ENCODE assay signal across 8 cellular contexts in the genomic region with DNA sequence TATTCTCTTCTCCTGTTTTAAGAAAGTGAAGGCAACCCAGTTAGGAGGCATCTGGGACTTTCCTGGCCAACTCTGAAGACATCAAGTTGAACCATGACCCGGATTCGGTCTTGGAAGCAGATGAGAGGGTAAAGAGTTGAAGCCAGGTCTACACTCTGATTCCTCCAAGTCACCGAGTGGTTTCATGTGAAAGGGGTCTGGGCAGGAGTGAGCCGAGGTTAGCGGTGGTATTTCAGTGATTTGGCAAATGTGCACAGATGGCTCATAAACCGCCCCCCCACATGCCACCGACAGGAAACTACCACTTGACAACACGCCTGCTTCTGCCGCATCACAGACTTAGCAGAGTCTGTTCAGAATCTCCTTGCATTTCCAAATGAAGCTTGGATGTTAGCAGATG. TPM values are rescaled to one million over a fixed set of nuclear protein-coding genes. Genes with fewer than 3 reads are reported as not detected.
DNase-seq lines count a peak whose midpoint lies in the region; ATAC-seq and TF ChIP-seq lines count a peak whose summit lies in the region.

No MANE protein-coding gene starts in this region.

- no TSS peak for BruUV-seq in PC-9 (replicated peaks; lab: Mats Ljungman, UMichigan)

- peaks cover 47% of the 10 kb centered on the region for H3K4me1 Mint-ChIP-seq in CD8-positive, alpha-beta T cell (ENCODE audit: low read depth)

- no peaks in the 10 kb centered on the region for H3K36me3 Mint-ChIP-seq in CD8-positive, alpha-beta T cell

- H3K4me3 Mint-ChIP-seq in CD8-positive, alpha-beta T cell, result peak overlapping the region; percentile 78

- H3K4me2 ChIP-seq in PC-9, result no peak overlapping the region

- H3K79me2 ChIP-seq in PC-9 (ENCODE audit: low read depth), result no peaks in the 10 kb centered on the region

- DNase-seq in CD8-positive, alpha-beta T cell, result peak; percentile 35 to 89 (median 81)
- DNase-seq in PC-9 (no peak), DMS79 treated with DMSO at 0.1 percent for 48 hours (lab: John Stamatoyannopoulos, UW) (no peak), NCI-H446 treated with DMSO at 0.1 percent for 48 hours (lab: John Stamatoyannopoulos, UW) (no peak)
- peak; percentile 68 for DNase-seq in activated naive CD4-positive, alpha-beta T cell treated with Interleukin-2 at 50 U/mL for 16 hours
- peak; percentile 47 for DNase-seq in stimulated activated CD8-positive, alpha-beta memory T cell treated with anti-CD3 and anti-CD28 coated beads, Interleukin-12 subunit alpha, Interleukin-12 subunit beta, amount 100 ng/mL, for 1 hour (ENCODE audit: low read depth)

- peaks cover 37% of the 10 kb centered on the region for H3K4me1 ChIP-seq in CD8-positive, alpha-beta T cell (ENCODE audit: insufficient read depth, low read length)
- H3K4me1 ChIP-seq in PC-9 (replicated peaks; ENCODE audit: insufficient read depth), result no peaks in the 10 kb centered on the region

- no peaks in the 10 kb centered on the region for H3K9me2 ChIP-seq in PC-9 (ENCODE audit: insufficient read depth)

- H3K27ac ChIP-seq in CD8-positive, alpha-beta T cell (ENCODE audit: low read depth, low read length), result no peak overlapping the region
- no peak overlapping the region for H3K27ac ChIP-seq in PC-9

- peak; percentile 90 for ATAC-seq in CD8-positive, alpha-beta T cell
- peak; percentile 63 for ATAC-seq in HG02759 (IDR thresholded peaks at IDR 0.05; ENCODE audit: unreplicated experiment)
- ATAC-seq in HG03439 (IDR thresholded peaks at IDR 0.05; ENCODE audit: unreplicated experiment), result no peak

- peak overlapping the region; percentile 92 for H3K27ac Mint-ChIP-seq in CD8-positive, alpha-beta T cell

- intact Hi-C loops in CD8-positive, alpha-beta T cell (cut with DNase I, micrococcal nuclease), result loop anchor here (1.0 to 5.0 kb wide), 6 partner anchors 11 to 400 kb away; partner anchors contain the start of genes REPIN1 (in 1 of the 2) and ZNF775 (in 1 of the 2)
- intact Hi-C loops in PC-9 (cut with micrococcal nuclease; ENCODE audit: unreplicated experiment), result no loop called here

- peak overlapping the region; percentile 8; the same call in 1 of the 2 replicates for H2AFZ ChIP-seq in PC-9

- no peaks in the 10 kb centered on the region for H3K9me3 Mint-ChIP-seq in CD8-positive, alpha-beta T cell

- H3K4me3 ChIP-seq in CD8-positive, alpha-beta T cell (ENCODE audit: low read depth, low read length), result peak overlapping the region; percentile 34
- H3K4me3 ChIP-seq in PC-9, result no peak overlapping the region

- H3K36me3 ChIP-seq in CD8-positive, alpha-beta T cell (ENCODE audit: insufficient read depth, low read length), result no peaks in the 10 kb centered on the region
- H3K36me3 ChIP-seq in PC-9 (ENCODE audit: low read depth), result no peaks in the 10 kb centered on the region

- no peaks in the 10 kb centered on the region for H4K20me1 ChIP-seq in PC-9 (ENCODE audit: insufficient read depth)

- H3K27me3 Mint-ChIP-seq in CD8-positive, alpha-beta T cell (ENCODE audit: low read depth), result no peaks in the 10 kb centered on the region

- H3K27me3 ChIP-seq in CD8-positive, alpha-beta T cell (ENCODE audit: insufficient read depth, low read length), result no peaks in the 10 kb centered on the region
- H3K27me3 ChIP-seq in PC-9 (ENCODE audit: insufficient read depth, low read depth), result no peaks in the 10 kb centered on the region

- POLR2A ChIA-PET in CD8-positive, alpha-beta T cell (lab: Charles Lee), result interaction anchor here (0.5 to 2.2 kb wide), 13 partner anchors 9 to 1323 kb away, joined by 3 to 20 read pairs (median 4); partner anchors contain the start of gene REPIN1
- POLR2A ChIA-PET in PC-9 (lab: Charles Lee; ENCODE audit: unreplicated experiment), result no interaction called here

- peaks cover 5% of the 10 kb centered on the region for H3F3A ChIP-seq in PC-9 (ENCODE audit: insufficient read depth, low read depth)

- CTCF ChIA-PET in CD8-positive, alpha-beta T cell (lab: Charles Lee), result interaction anchor here (0.5 to 4.9 kb wide), 24 partner anchors 9 to 552 kb away, joined by 3 to 31 read pairs (median 5); partner anchors contain the start of genes REPIN1 and ZNF775
- CTCF ChIA-PET in PC-9 (lab: Charles Lee), result interaction anchor here (1.2 kb wide), 1 partner anchor 9 kb away, joined by 3 read pairs; no protein-coding TSS in a partner anchor

- no peaks in the 10 kb centered on the region for H3K9me3 ChIP-seq in CD8-positive, alpha-beta T cell (ENCODE audit: low read length)
- H3K9me3 ChIP-seq in PC-9 (ENCODE audit: insufficient read depth, low read depth), result no peaks in the 10 kb centered on the region

- no peak for TF ChIP-seq CTCF in CD8-positive, alpha-beta T cell (IDR thresholded peaks at IDR 0.05)
- TF ChIP-seq CTCF in PC-9 (conservative IDR thresholded peaks at IDR 0.05), result no peak

RNA-seq across cellular contexts. Expression of gene REPIN1, which starts 11.3 kb away (rescaled TPM):
- total RNA-seq in CD8-positive, alpha-beta T cell, result 10 to 100 TPM; 54.0 to 54.1 TPM
- 172 and 174 TPM in 2 replicates for total RNA-seq in PC-9 (2021)

RNA-seq across cellular contexts. Expression of gene RARRES2, which starts 15.8 kb away (rescaled TPM):
- not detected for total RNA-seq in CD8-positive, alpha-beta T cell
- not detected in 2 replicates for total RNA-seq in PC-9 (2021)

RNA-seq across cellular contexts. Expression of gene ZNF775, which starts 21.9 kb away (rescaled TPM):
- under 1 TPM; 0.33 to 0.58 TPM for total RNA-seq in CD8-positive, alpha-beta T cell
- 3.1 and 3.4 TPM in 2 replicates for total RNA-seq in PC-9 (2021)

RNA-seq across cellular contexts. Expression of gene ACTR3C, which starts 33.9 kb away (rescaled TPM):
- 1 to 10 TPM; 4.0 to 4.5 TPM for total RNA-seq in CD8-positive, alpha-beta T cell
- 24.1 and 34.5 TPM in 2 replicates for total RNA-seq in PC-9 (2021)

RNA-seq across cellular contexts. Expression of gene LRRC61, which starts 34.1 kb away (rescaled TPM):
- 10 to 100 TPM in 1 of 2 experiments, 1 to 10 TPM in 1; 8.4 to 10.8 TPM for total RNA-seq in CD8-positive, alpha-beta T cell
- total RNA-seq in PC-9 (2021), result 34.8 and 42.3 TPM in 2 replicates

Comparison
In these comparisons a context has a peak if more than half of its experiments do, and no peak if none do; other contexts are left out.
1. DNase-seq: peak in CD8-positive, alpha-beta T cell (7 of 7), activated naive CD4-positive, alpha-beta T cell treated with Interleukin-2 at 50 U/mL for 16 hours (single experiment) and stimulated activated CD8-positive, alpha-beta memory T cell treated with anti-CD3 and anti-CD28 coated beads, Interleukin-12 subunit alpha, Interleukin-12 subunit beta, amount 100 ng/mL, for 1 hour (single experiment); none in PC-9 (0 of 2), DMS79 treated with DMSO at 0.1 percent for 48 hours (single experiment) and NCI-H446 treated with DMSO at 0.1 percent for 48 hours (single experiment).